In the genomic region with DNA sequence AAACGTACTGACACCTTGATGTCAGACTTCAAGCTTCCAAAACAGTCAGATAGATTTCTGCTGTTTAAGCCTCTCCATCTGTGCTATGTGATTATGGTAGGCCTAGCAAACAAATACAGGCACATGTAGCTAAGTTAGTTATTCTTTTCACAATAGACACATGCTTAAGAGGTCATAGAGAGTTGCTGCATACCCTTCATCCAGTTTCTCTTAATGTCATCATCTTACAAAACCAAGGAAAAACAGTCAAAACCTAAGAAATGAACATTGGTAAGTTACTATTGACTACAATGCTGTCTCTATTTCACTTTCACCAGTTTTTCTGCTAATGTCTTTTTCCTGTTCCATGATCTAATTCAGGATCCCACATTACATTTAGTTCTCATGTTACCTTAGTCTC, we compare ENCODE assay signal across 24 cellular contexts.
"Had no signal": no experiment of that assay in that cellular context is flagged by ENCODE, and none has a peak within 500 bp of the region (broad histone marks: within the 10 kb centered on the region; RNA-seq: fewer than 3 reads in every experiment).

No MANE protein-coding gene starts in this region.

- H3K4me3 ChIP-seq: K562, SJSA1, SK-N-MC had no signal

- H3K4me3 Mint-ChIP-seq: IgD-negative memory B cell, T-cell had no signal

- H3K36me3 Mint-ChIP-seq: IgD-negative memory B cell, T-cell had no signal

- FAIRE-seq: HTR-8/SVneo, K562, RCC 7860 had no signal

- H3K27ac ChIP-seq: HL-60, KMS-11, SJSA1, SK-N-MC had no signal

- H3K9me3 Mint-ChIP-seq: IgD-negative memory B cell had no signal

- DNase-seq: Kasumi-1, MM.1S, NCI-H1092 treated with DMSO at 0.1 percent for 48 hours, NCI-H1436, NCI-H187, NCI-H2029, NCI-H2081 treated with DMSO at 0.1 percent for 48 hours, NCI-H2171, NCI-H226, NCI-H446, NCI-H510A, NCI-H524 treated with DMSO at 0.1 percent for 48 hours, Right ventricle myocardium superior, RPMI8226, SIG-M5, T-cell had no signal

- ATAC-seq: K562, T-cell had no signal

- H3K27ac Mint-ChIP-seq: IgD-negative memory B cell, T-cell had no signal

- H3K4me1 Mint-ChIP-seq: IgD-negative memory B cell, T-cell had no signal

- H3K9me3 ChIP-seq: SJSA1 had no signal

- H3K4me2 ChIP-seq: KMS-11 had no signal
